9 cellular contexts compared by ENCODE assay signal in the genomic region with DNA sequence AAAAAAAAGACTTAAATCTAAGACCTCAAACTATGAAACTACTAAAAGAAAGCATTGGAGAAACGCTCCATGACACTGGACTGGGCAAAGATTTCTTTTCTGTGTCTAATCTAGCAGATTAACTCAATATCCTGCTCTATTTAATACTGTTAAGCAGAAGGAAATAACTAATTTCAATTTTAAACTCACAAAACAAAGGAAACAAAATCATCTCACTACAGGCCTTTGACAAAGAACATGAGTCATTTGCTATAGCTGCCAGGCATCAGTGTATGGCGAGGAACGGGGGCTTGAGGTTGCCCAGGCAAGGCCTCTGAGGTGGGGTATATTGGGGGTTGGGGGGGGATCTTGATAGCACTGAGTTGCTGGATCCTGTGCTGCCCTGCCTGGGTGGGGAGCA. TPM values are rescaled to one million over a fixed set of nuclear protein-coding genes. Genes with fewer than 3 reads are reported as not detected.
"Had no signal": no experiment of that assay in that cellular context is flagged by ENCODE, and none has a peak within 500 bp of the region (broad histone marks: within the 10 kb centered on the region; RNA-seq: fewer than 3 reads in every experiment).

No MANE protein-coding gene starts in this region.

- H3K4me3 Mint-ChIP-seq: HFFc6, IgD-negative memory B cell had no signal

- H3K27me3 Mint-ChIP-seq: IgD-negative memory B cell had no signal

- H3K4me1 Mint-ChIP-seq: IgD-negative memory B cell had no signal

- H3K27ac ChIP-seq: GM23248, HL-60 had no signal

- H2AFZ ChIP-seq: GM23248 had no signal

- H3K9me3 ChIP-seq: HAP-1 had no signal

- H3K27ac Mint-ChIP-seq: HFFc6, IgD-negative memory B cell had no signal

- ATAC-seq: HCT116, HepG2 had no signal

- DNase-seq: GM23248, GOT3, H7, HFFc6 had no signal

- H3K4me3 ChIP-seq: GM23248, HAP-1 had no signal

- H3K9ac ChIP-seq: GM23248 had no signal

- H3K4me1 ChIP-seq: HAP-1 had no signal

- H3K9me3 Mint-ChIP-seq: HFFc6, IgD-negative memory B cell had no signal

RNA-seq across cellular contexts. Expression of gene HYI, which starts 43.2 kb away (rescaled TPM):
- total RNA-seq: HepG2 had no signal
- polyA plus RNA-seq: HepG2 had no signal
